Comparison of ENCODE assay signal across 20 cellular contexts in the genomic region with DNA sequence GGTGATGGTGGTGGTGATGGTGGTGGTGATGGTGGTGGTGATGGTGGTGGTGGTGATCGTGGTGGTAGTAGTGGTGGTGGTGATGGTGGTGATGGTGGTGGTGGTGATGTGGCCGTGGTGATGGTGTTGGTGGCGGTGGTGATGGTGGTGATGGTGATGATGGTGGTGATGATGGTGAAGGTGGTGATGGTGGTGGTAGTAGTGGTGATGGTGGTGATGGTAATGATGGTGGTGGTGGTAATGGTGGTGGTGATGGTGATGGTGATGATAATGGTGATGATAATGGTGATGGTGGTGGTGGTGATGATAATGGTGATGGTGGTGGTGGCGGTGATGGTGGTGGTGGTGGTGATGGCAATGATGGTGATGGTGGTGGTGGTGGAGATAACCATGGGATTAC. TPM values are rescaled to one million over a fixed set of nuclear protein-coding genes. Genes with fewer than 3 reads are reported as not detected.
DNase-seq lines count a peak whose midpoint lies in the region; ATAC-seq and TF ChIP-seq lines count a peak whose summit lies in the region.
"Had no signal": no experiment of that assay in that cellular context is flagged by ENCODE, and none has a peak within 500 bp of the region (broad histone marks: within the 10 kb centered on the region; RNA-seq: fewer than 3 reads in every experiment).

No MANE protein-coding gene starts in this region.

- H3K79me2 ChIP-seq in fibroblast of lung (ENCODE audit: control insufficient read depth, insufficient read depth, low read length) = no peaks in the 10 kb centered on the region

- TF ChIP-seq POLR2A in prostate gland (IDR thresholded peaks at IDR 0.05) (no peak), uterus (IDR thresholded peaks at IDR 0.05) (no peak)

- DNase-seq in activated T-cell treated with anti-CD3 and anti-CD28 coated beads, Interleukin-2, amount 50 U/mL, for 72 hours = no peak
- no peak for DNase-seq in activated T-cell treated with anti-CD3 and anti-CD28 coated beads, Interleukin-2, amount 50 U/mL, for 1 hour
- DNase-seq in fibroblast of lung (ENCODE audit: low read depth in 2 of 2) (no peak), prostate gland (ENCODE audit: low spot score) (no peak), uterus (no peak), NCI-H82 treated with DMSO at 0.1 percent for 48 hours (lab: John Stamatoyannopoulos, UW; ENCODE audit: unreplicated experiment) (no peak)
- no peak for DNase-seq in activated naive CD4-positive, alpha-beta T cell (lab: John Stamatoyannopoulos, UW)
- no peak for DNase-seq in stimulated activated CD4-positive, alpha-beta T cell treated with anti-CD3 and anti-CD28 coated beads, Interleukin-4, amount 100 ng/mL, for 24 hours
- DNase-seq: activated gamma-delta T cell; amygdala; central memory CD4-positive, alpha-beta T cell; DMS53; effector CD8-positive, alpha-beta T cell; NCI-H2081; NCI-H510A treated with DMSO at 0.1 percent for 48 hours; SHP77; stimulated activated CD4-positive, alpha-beta T cell treated with anti-CD3 and anti-CD28 coated beads, Interleukin-2, amount 100 ng/mL, for 48 hours had no signal

- no peak for ATAC-seq in activated T-cell treated with anti-CD3 and anti-CD28 coated beads, Interleukin-2, amount 50 U/mL, for 72 hours (replicated peaks in 1 of 2)
- ATAC-seq: A549, WTC11 had no signal

- H3K4me3 Mint-ChIP-seq in activated T-cell treated with anti-CD3 and anti-CD28 coated beads, Interleukin-2, amount 50 U/mL, for 72 hours = no peak overlapping the region
- H3K4me3 Mint-ChIP-seq: WTC11 had no signal

- no peak overlapping the region for H2AFZ ChIP-seq in fibroblast of lung (ENCODE audit: low read length)

- no peaks in the 10 kb centered on the region for H4K20me1 ChIP-seq in fibroblast of lung (ENCODE audit: control insufficient read depth, extremely low read depth, insufficient read depth, low read length)

- peak overlapping the region; percentile 32 for H3K27ac Mint-ChIP-seq in activated T-cell treated with anti-CD3 and anti-CD28 coated beads, Interleukin-2, amount 50 U/mL, for 72 hours
- H3K27ac Mint-ChIP-seq: WTC11 had no signal

- TF ChIP-seq CTCF in fibroblast of lung (conservative IDR thresholded peaks at IDR 0.05 in 1 of 2, IDR thresholded peaks at IDR 0.05 in 1 of 2; ENCODE audit: low read depth in 1 of 2, low read length in 2 of 2) (no peak), prostate gland (IDR thresholded peaks at IDR 0.05) (no peak), uterus (IDR thresholded peaks at IDR 0.05) (no peak)

- peak overlapping the region; percentile 87 for H3K4me2 ChIP-seq in fibroblast of lung (ENCODE audit: extremely low read depth, insufficient read depth, low read length)
- H3K4me2 ChIP-seq: A549, KMS-11 had no signal

- H3K4me1 ChIP-seq in fibroblast of lung (ENCODE audit: control insufficient read depth, extremely low read depth, insufficient read depth, low read length) (peaks cover 22% of the 10 kb centered on the region), prostate gland (replicated peaks) (no peaks in the 10 kb centered on the region), uterus (peaks cover 6 to 18% of the 10 kb centered on the region in 2 donors)
- H3K4me1 ChIP-seq: A549 had no signal

- H3K27me3 ChIP-seq in fibroblast of lung (ENCODE audit: control insufficient read depth, insufficient read depth, low read length) = no peaks in the 10 kb centered on the region
- H3K27me3 ChIP-seq in prostate gland (replicated peaks; ENCODE audit: insufficient read depth) = no peaks in the 10 kb centered on the region
- H3K27me3 ChIP-seq in uterus = no peaks in the 10 kb centered on the region

- no peak overlapping the region for H3K4me3 ChIP-seq in fibroblast of lung (replicated peaks in 1 of 4; ENCODE audit: control extremely low read depth in 1 of 4, insufficient read depth in 1 of 4, low read depth in 3 of 4, low read length in 4 of 4)
- no peak overlapping the region for H3K4me3 ChIP-seq in prostate gland
- H3K4me3 ChIP-seq in uterus = no peak overlapping the region
- H3K4me3 ChIP-seq: A549 had no signal

- H3K4me1 Mint-ChIP-seq in activated T-cell treated with anti-CD3 and anti-CD28 coated beads, Interleukin-2, amount 50 U/mL, for 72 hours (ENCODE audit: low read depth) = no peaks in the 10 kb centered on the region
- H3K4me1 Mint-ChIP-seq: WTC11 had no signal

- H3K36me3 ChIP-seq in fibroblast of lung (ENCODE audit: control insufficient read depth, insufficient read depth, low read length) (peaks cover 2% of the 10 kb centered on the region), prostate gland (no peaks in the 10 kb centered on the region), uterus (no peaks in the 10 kb centered on the region)

- H3K9me3 ChIP-seq in fibroblast of lung (ENCODE audit: control insufficient read depth, insufficient read depth, low read depth, low read length) (peaks cover 2% of the 10 kb centered on the region), prostate gland (no peaks in the 10 kb centered on the region), uterus (no peaks in the 10 kb centered on the region)
- H3K9me3 ChIP-seq: A549 had no signal

- H3K27ac ChIP-seq in fibroblast of lung (ENCODE audit: insufficient read depth, low read length) (peak overlapping the region; percentile 91), prostate gland (peak overlapping the region; percentile 64 to 67), uterus (peak overlapping the region; percentile 99)
- H3K27ac ChIP-seq: A549, KMS-11 had no signal

- no peak overlapping the region for H3K9ac ChIP-seq in fibroblast of lung (ENCODE audit: insufficient read depth, low read length)
- H3K9ac ChIP-seq: KMS-11 had no signal

- no peaks in the 10 kb centered on the region for H3K27me3 Mint-ChIP-seq in activated T-cell treated with anti-CD3 and anti-CD28 coated beads, Interleukin-2, amount 50 U/mL, for 72 hours (ENCODE audit: low read depth)

- peaks cover 13 to 19% of the 10 kb centered on the region in 2 donors for H3K9me3 Mint-ChIP-seq in activated T-cell treated with anti-CD3 and anti-CD28 coated beads, Interleukin-2, amount 50 U/mL, for 72 hours

- H3K36me3 Mint-ChIP-seq in activated T-cell treated with anti-CD3 and anti-CD28 coated beads, Interleukin-2, amount 50 U/mL, for 72 hours (ENCODE audit: insufficient read depth in 2 of 2) = peaks cover 10 to 13% of the 10 kb centered on the region in 2 donors

- intact Hi-C loops in prostate gland (cut with DNase I) (loop anchor here (5.0 kb wide), 1 partner anchor 34 kb away; no protein-coding TSS in a partner anchor), uterus (cut with DNase I; ENCODE audit: low total_unique reads) (no loop called here)

- WGBS in prostate gland = 81% methylated on average over 4 of the region's 4 CpGs

RNA-seq across cellular contexts. Expression of a gene that starts 6.8 kb away (rescaled TPM):
- 10 to 100 TPM; 10.8 to 11.3 TPM for total RNA-seq in activated T-cell treated with anti-CD3 and anti-CD28 coated beads, Interleukin-2, amount 50 U/mL, for 72 hours
- total RNA-seq in fibroblast of lung (782 and 928 TPM in 2 replicates), prostate gland (100 to 1,000 TPM; 198 to 474 TPM), uterus (1,000 to 10,000 TPM in 2 of 4 donors, 100 to 1,000 TPM in 2; 321 to 1,200 (median 948) TPM)
- 346 and 702 TPM in 2 replicates for polyA plus RNA-seq in fibroblast of lung
- polyA plus RNA-seq in fibroblast of lung (2012) = 857 and 2,080 TPM in 2 replicates
- 367 and 1,367 TPM in 2 replicates for polyA minus RNA-seq in fibroblast of lung (ENCODE audit: low replicate concordance)

Comparison
In these comparisons a context has a peak if more than half of its experiments do, and no peak if none do; other contexts are left out.
1. RNA of a gene that starts 6.8 kb away (total RNA-seq): 321 to 1,200 TPM in uterus, 782 to 928 TPM in fibroblast of lung and 198 to 474 TPM in prostate gland; 10.8 to 11.3 TPM in activated T-cell treated with anti-CD3 and anti-CD28 coated beads, Interleukin-2, amount 50 U/mL, for 72 hours; every median in the first group is over 10 times any median in the second.
2. Peak in every context shown above with its lines, with median percentiles within 50 percentile points of each other: H3K27ac ChIP-seq.